In genomic region chr19:3546119-3546518, GRCh38 we compare ENCODE assay signal across 29 cellular contexts. TPM values are rescaled to one million over a fixed set of nuclear protein-coding genes. Genes with fewer than 3 reads are reported as not detected.
A peak's percentile ranks its signal among the peaks of the same experiment; 100 is the strongest.
DNase-seq lines count a peak whose midpoint lies in the region; ATAC-seq and TF ChIP-seq lines count a peak whose summit lies in the region.
"Had no signal": no experiment of that assay in that cellular context is flagged by ENCODE, and none has a peak within 500 bp of the region (broad histone marks: within the 10 kb centered on the region; RNA-seq: fewer than 3 reads in every experiment).

No MANE protein-coding gene starts in this region.

- H3K27me3 Mint-ChIP-seq in activated T-cell treated with anti-CD3 and anti-CD28 coated beads, Interleukin-2, amount 50 U/mL, for 24 hours, result no peaks in the 10 kb centered on the region
- H3K27me3 Mint-ChIP-seq in brain (no peaks in the 10 kb centered on the region), nephron progenitor cell (ENCODE audit: low read depth, poor library complexity) (no peaks in the 10 kb centered on the region)
- H3K27me3 Mint-ChIP-seq: activated CD4-positive, alpha-beta T cell treated with anti-CD3 and anti-CD28 coated beads, Interleukin-2, amount 10 ng/mL, durations not matched to agents 7 days and 5 days; CD4-positive, CD25-positive, alpha-beta regulatory T cell had no signal

- peaks cover 12% of the 10 kb centered on the region for H3K4me1 Mint-ChIP-seq in activated T-cell treated with anti-CD3 and anti-CD28 coated beads, Interleukin-2, amount 50 U/mL, for 24 hours (ENCODE audit: low read depth)
- H3K4me1 Mint-ChIP-seq in brain, result no peaks in the 10 kb centered on the region
- no peaks in the 10 kb centered on the region for H3K4me1 Mint-ChIP-seq in nephron progenitor cell
- H3K4me1 Mint-ChIP-seq: GM23338 had no signal

- no peaks in the 10 kb centered on the region for H3K36me3 ChIP-seq in mucosa of descending colon (ENCODE audit: low read depth)
- H3K36me3 ChIP-seq: thoracic aorta had no signal

- ATAC-seq in mucosa of descending colon (no peak), GM19035 (IDR thresholded peaks at IDR 0.05; ENCODE audit: unreplicated experiment) (no peak)
- ATAC-seq: GM23338 had no signal

- no peak overlapping the region for H3K4me3 Mint-ChIP-seq in activated T-cell treated with anti-CD3 and anti-CD28 coated beads, Interleukin-2, amount 50 U/mL, for 24 hours
- H3K4me3 Mint-ChIP-seq in brain (no peak overlapping the region), nephron progenitor cell (no peak overlapping the region)
- H3K4me3 Mint-ChIP-seq: activated CD4-positive, alpha-beta T cell treated with anti-CD3 and anti-CD28 coated beads, Interleukin-2, amount 10 ng/mL, durations not matched to agents 7 days and 5 days; CD4-positive, CD25-positive, alpha-beta regulatory T cell; GM23338; natural killer cell had no signal

- H3K27ac Mint-ChIP-seq in activated T-cell treated with anti-CD3 and anti-CD28 coated beads, Interleukin-2, amount 50 U/mL, for 24 hours, result peak overlapping the region; percentile 87
- peak overlapping the region in 4 of 5 experiments; percentile 9 to 84 (median 40) for H3K27ac Mint-ChIP-seq in brain
- peak overlapping the region; percentile 92 for H3K27ac Mint-ChIP-seq in nephron progenitor cell
- H3K27ac Mint-ChIP-seq: GM23338 had no signal

- no peaks in the 10 kb centered on the region for H3K9me3 ChIP-seq in mucosa of descending colon
- H3K9me3 ChIP-seq: thoracic aorta, vagina had no signal

- no peak for TF ChIP-seq CTCF in brain (conservative IDR thresholded peaks at IDR 0.05)
- no peak for TF ChIP-seq CTCF in nephron progenitor cell (IDR thresholded peaks at IDR 0.05)
- TF ChIP-seq CTCF in mucosa of descending colon (IDR thresholded peaks at IDR 0.05), result no peak

- no peaks in the 10 kb centered on the region for H3K4me1 ChIP-seq in mucosa of descending colon (ENCODE audit: low read depth)
- H3K4me1 ChIP-seq: vagina had no signal

- no peaks in the 10 kb centered on the region for H3K9me3 Mint-ChIP-seq in activated T-cell treated with anti-CD3 and anti-CD28 coated beads, Interleukin-2, amount 50 U/mL, for 24 hours
- no peaks in the 10 kb centered on the region for H3K9me3 Mint-ChIP-seq in brain
- no peaks in the 10 kb centered on the region for H3K9me3 Mint-ChIP-seq in nephron progenitor cell
- H3K9me3 Mint-ChIP-seq: activated CD4-positive, alpha-beta T cell treated with anti-CD3 and anti-CD28 coated beads, Interleukin-2, amount 10 ng/mL, durations not matched to agents 7 days and 5 days; CD4-positive, CD25-positive, alpha-beta regulatory T cell; GM23338; natural killer cell had no signal

- no peak overlapping the region for H3K4me3 ChIP-seq in mucosa of descending colon
- H3K4me3 ChIP-seq: GM23338, thoracic aorta, vagina had no signal

- H3K36me3 Mint-ChIP-seq in activated T-cell treated with anti-CD3 and anti-CD28 coated beads, Interleukin-2, amount 50 U/mL, for 24 hours (ENCODE audit: low read depth), result peaks cover 61% of the 10 kb centered on the region
- H3K36me3 Mint-ChIP-seq in brain (peaks cover 5% of the 10 kb centered on the region), nephron progenitor cell (ENCODE audit: low read depth) (peaks cover 4% of the 10 kb centered on the region)
- H3K36me3 Mint-ChIP-seq: natural killer cell had no signal

- peak overlapping the region; percentile 30 for H3K27ac ChIP-seq in temporal lobe (ENCODE audit: low read depth, low read length)
- H3K27ac ChIP-seq: thoracic aorta, vagina, WERI-Rb-1 had no signal

- intact Hi-C loops in mucosa of descending colon (cut with DNase I, micrococcal nuclease), result loop anchor here in 1 of 2 donors (10.0 kb wide), 1 partner anchor 69 kb away; no protein-coding TSS in a partner anchor

- DNase-seq in activated T-cell treated with anti-CD3 and anti-CD28 coated beads, Interleukin-2, amount 50 U/mL, for 24 hours, result no peak
- DNase-seq in activated T-cell treated with anti-CD3 and anti-CD28 coated beads, Interleukin-2, amount 50 U/mL, for 48 hours, result no peak
- DNase-seq in nephron progenitor cell, result no peak
- DNase-seq in mucosa of descending colon, result no peak
- DNase-seq in SKM-1 (lab: John Stamatoyannopoulos, UW; ENCODE audit: unreplicated experiment), result no peak
- DNase-seq: 8988T; activated CD4-positive, alpha-beta T cell treated with anti-CD3 and anti-CD28 coated beads, Interleukin-2, amount 10 ng/mL, durations not matched to agents 7 days and 5 days; CD4-positive, CD25-positive, alpha-beta regulatory T cell; midbrain; natural killer cell; NCI-H1048; NCI-H1694; NCI-H526; NK-92 treated with Interleukin-12 subunit alpha and Interleukin-12 subunit beta, amount 100 ng/mL, for 24 hours; SHP77 treated with DMSO at 0.1 percent for 48 hours; stimulated activated CD4-positive, alpha-beta T cell treated with anti-CD3 and anti-CD28 coated beads, Interleukin-2, amount 100 ng/mL, for 48 hours; stimulated activated naive CD4-positive, alpha-beta T cell; SW 1271; T1000; WERI-Rb-1 had no signal

RNA-seq across cellular contexts. Expression of gene TEKTIP1, which starts 7.1 kb away (rescaled TPM):
- 1.9 TPM for polyA plus RNA-seq in brain (ENCODE audit: insufficient read depth, low read depth, low replicate concordance)
- total RNA-seq in temporal lobe, result not detected
- total RNA-seq in mucosa of descending colon, result 1 to 10 TPM; 3.2 to 6.0 (median 3.4) TPM
- total RNA-seq: glomerular endothelial cell, GM23338, thoracic aorta, vagina had no signal
- polyA plus RNA-seq: endothelial cell of umbilical vein, GM23338, liver had no signal

RNA-seq across cellular contexts. Expression of gene MFSD12, which starts 11.3 kb away (rescaled TPM):
- polyA plus RNA-seq in brain (ENCODE audit: insufficient read depth, low read depth, low replicate concordance), result 66.2 TPM
- 24.6 TPM for total RNA-seq in temporal lobe
- total RNA-seq in mucosa of descending colon, result 10 to 100 TPM; 25.0 to 43.6 (median 36.8) TPM

RNA-seq across cellular contexts. Expression of gene HMG20B, which starts 26.6 kb away (rescaled TPM):
- 135 TPM for polyA plus RNA-seq in brain (ENCODE audit: insufficient read depth, low read depth, low replicate concordance)
- 9.6 TPM for total RNA-seq in temporal lobe
- 10 to 100 TPM; 79.9 to 81.9 (median 81.4) TPM for total RNA-seq in mucosa of descending colon

RNA-seq across cellular contexts. Expression of gene GIPC3, which starts 39.2 kb away (rescaled TPM):
- 6.9 TPM for polyA plus RNA-seq in brain (ENCODE audit: insufficient read depth, low read depth, low replicate concordance)
- 0.25 TPM for total RNA-seq in temporal lobe
- 1 to 10 TPM in 1 of 3 donors, under 1 TPM in 2; 0.34 to 1.1 (median 0.58) TPM for total RNA-seq in mucosa of descending colon

RNA-seq across cellular contexts. Expression of gene FZR1, which starts 40.0 kb away (rescaled TPM):
- 85.0 TPM for polyA plus RNA-seq in brain (ENCODE audit: insufficient read depth, low read depth, low replicate concordance)
- total RNA-seq in temporal lobe (27.5 TPM), mucosa of descending colon (10 to 100 TPM; 35.9 to 59.6 (median 46.4) TPM)

Comparison
In these comparisons a context has a peak if more than half of its experiments do, and no peak if none do; other contexts are left out.
1. H3K27ac Mint-ChIP-seq: peak in every context shown above with its lines; median percentile 92 in nephron progenitor cell; 87 in activated T-cell treated with anti-CD3 and anti-CD28 coated beads, Interleukin-2, amount 50 U/mL, for 24 hours; 40 in brain.